Comparison of ENCODE assay signal across 13 cellular contexts in genomic region chr1:1609822-1610485, GRCh38.
"Had no signal": no experiment of that assay in that cellular context is flagged by ENCODE, and none has a peak within 500 bp of the region (broad histone marks: within the 10 kb centered on the region; RNA-seq: fewer than 3 reads in every experiment).

No MANE protein-coding gene starts in this region.

- H3K27ac ChIP-seq: ascending aorta had no signal

- H3K27me3 ChIP-seq: ascending aorta had no signal

- H3K9me3 ChIP-seq: ascending aorta had no signal

- H3K36me3 ChIP-seq: ascending aorta had no signal

- H3K4me3 ChIP-seq: ascending aorta, skin epidermis had no signal

- DNase-seq: activated CD4-positive, alpha-beta T cell treated with anti-CD3 and anti-CD28 coated beads, Interleukin-2, amount 50 U/mL, for 48 hours; activated naive CD4-positive, alpha-beta T cell treated with anti-CD3 and anti-CD28 coated beads for 36 hours; activated naive CD8-positive, alpha-beta T cell treated with anti-CD3 and anti-CD28 coated beads, Interleukin-2, amount 50 U/mL, for 24 hours; left cardiac atrium; naive thymus-derived CD8-positive, alpha-beta T cell; stimulated activated CD4-positive, alpha-beta T cell treated with anti-CD3 and anti-CD28 coated beads, Interleukin-15, amount 100 ng/mL, for 24 hours; stimulated activated CD4-positive, alpha-beta T cell treated with anti-CD3 and anti-CD28 coated beads, Interleukin-4, amount 100 ng/mL, for 1 hour; stimulated activated naive CD4-positive, alpha-beta T cell treated with Interleukin-2 at 50 U/mL for 16 hours; substantia nigra had no signal

- ATAC-seq: activated naive CD8-positive, alpha-beta T cell treated with anti-CD3 and anti-CD28 coated beads, Interleukin-2, amount 50 U/mL, for 24 hours; esophagus mucosa; left cardiac atrium; naive thymus-derived CD8-positive, alpha-beta T cell; right cardiac atrium had no signal
